ENCODE assay signal across 1 cellular context in genomic region chr2:122083256-122084048, GRCh38.
TF ChIP-seq lines count a peak whose summit lies in the region.

No MANE protein-coding gene starts in this region.

TF ChIP-seq in GM23338, 12 proteins besides CTCF, POLR2A, EP300 and RAD21 (continued from another document):
- TF ChIP-seq ZNF462 (CRISPR knock-in tag; IDR thresholded peaks at IDR 0.05) (no peak), ZNF114 (CRISPR knock-in tag; IDR thresholded peaks at IDR 0.05) (no peak)
